ENCODE assay signal across 1 cellular context in the genomic region with DNA sequence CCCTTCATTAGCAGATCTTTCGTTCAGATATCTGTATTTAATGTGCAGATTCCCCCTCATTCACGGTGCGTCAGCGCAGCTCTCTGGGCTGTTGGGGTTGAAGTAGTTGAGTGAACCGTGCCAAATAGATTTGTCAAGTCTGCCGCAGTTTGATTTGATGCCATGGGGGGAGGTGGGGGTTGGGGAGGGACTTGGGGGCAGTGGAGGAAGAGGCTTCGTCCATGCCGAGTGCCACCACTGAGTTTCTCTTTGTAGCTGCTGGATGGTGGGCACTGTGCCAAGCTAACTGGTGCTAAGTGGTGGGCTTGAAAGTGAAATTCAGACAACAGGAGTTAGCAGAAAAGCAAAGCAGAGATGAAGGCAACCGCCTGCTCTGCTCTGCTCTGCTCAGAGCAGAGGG.
TF ChIP-seq lines count a peak whose summit lies in the region.

No MANE protein-coding gene starts in this region.

TF ChIP-seq in H1, 55 proteins besides CTCF, POLR2A, EP300 and RAD21:
- TF ChIP-seq SP2 (IDR thresholded peaks at IDR 0.05; ENCODE audit: low read length) (no peak), KDM5A (IDR thresholded peaks at IDR 0.05; ENCODE audit: low read length) (no peak), TEAD4 (IDR thresholded peaks at IDR 0.05; ENCODE audit: low read depth, low read length) (no peak), SAP30 (IDR thresholded peaks at IDR 0.05; ENCODE audit: insufficient read depth, insufficient replicate concordance, low read length) (no peak), EGR1 (IDR thresholded peaks at IDR 0.05; ENCODE audit: borderline replicate concordance, low read depth, low read length) (no peak), NANOG (IDR thresholded peaks at IDR 0.05; ENCODE audit: insufficient read depth, low read depth, low read length, poor library complexity, severe bottlenecking) (no peak)
